ENCODE assay signal across 8 cellular contexts in the genomic region with DNA sequence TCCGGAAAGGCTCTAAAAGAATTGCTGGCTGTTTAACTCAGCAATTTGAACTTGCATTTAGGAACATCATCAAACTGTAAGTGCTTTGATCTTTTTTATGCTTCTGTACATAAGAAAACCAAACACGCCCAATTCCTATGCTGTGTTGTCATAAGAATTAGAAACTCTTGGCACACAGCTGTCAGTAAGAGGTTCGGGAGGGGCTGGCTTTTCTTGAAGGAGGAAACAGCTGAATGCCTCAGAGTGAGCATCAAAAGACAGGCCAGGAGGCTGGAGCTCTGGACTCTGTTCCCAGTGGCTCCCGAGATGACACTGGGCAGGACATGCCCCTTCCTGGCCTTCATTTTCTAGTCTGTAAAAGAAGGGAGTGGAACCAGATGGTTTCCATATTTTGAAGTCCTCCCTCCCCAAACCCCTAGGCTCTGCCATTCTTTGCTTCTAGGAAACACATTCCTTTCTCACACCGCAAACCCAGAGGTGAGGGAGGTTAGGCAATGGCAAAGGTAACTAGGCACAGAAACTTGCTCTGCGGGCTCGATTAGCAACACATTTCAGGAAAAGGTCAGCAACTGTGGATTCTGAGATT.
DNase-seq lines count a peak whose midpoint lies in the region; ATAC-seq and TF ChIP-seq lines count a peak whose summit lies in the region.
"Had no signal": no experiment of that assay in that cellular context is flagged by ENCODE, and none has a peak within 500 bp of the region (broad histone marks: within the 10 kb centered on the region; RNA-seq: fewer than 3 reads in every experiment).

No MANE protein-coding gene starts in this region.

- no peaks in the 10 kb centered on the region for H3K9me2 ChIP-seq in HCT116 (ENCODE audit: insufficient read depth)

- no peaks in the 10 kb centered on the region for H3K79me2 ChIP-seq in HCT116 (ENCODE audit: insufficient read depth, low read length)

- H4K20me1 ChIP-seq in HCT116 (ENCODE audit: insufficient read depth) = no peaks in the 10 kb centered on the region

- 0 out of 2 replicates have a peak overlapping the region, but pooled peaks have one; percentile 8 for H3K9ac ChIP-seq in HCT116 (ENCODE audit: low read length)

- H3K27me3 ChIP-seq in HCT116 (ENCODE audit: insufficient read depth, low read length) (no peaks in the 10 kb centered on the region), spleen (replicated peaks in 1 of 7) (peaks cover 0 to 3% (median 0%) of the 10 kb centered on the region in 7 donors)
- H3K27me3 ChIP-seq: adrenal gland had no signal

- H3K4me1 ChIP-seq in HCT116 (ENCODE audit: control insufficient read depth in 1 of 2, insufficient read depth in 2 of 2, low read length in 2 of 2) (peaks cover 11 to 16% of the 10 kb centered on the region in 2 experiments), spleen (no peaks in the 10 kb centered on the region)
- H3K4me1 ChIP-seq: adrenal gland had no signal

- TF ChIP-seq CTCF in HCT116 (IDR thresholded peaks at IDR 0.05 in 2 of 3, conservative IDR thresholded peaks at IDR 0.05 in 1 of 3; ENCODE audit: borderline replicate concordance in 1 of 3, insufficient read depth in 1 of 3, low read depth in 2 of 3, low read length in 2 of 3) = no peak
- TF ChIP-seq CTCF in spleen (IDR thresholded peaks at IDR 0.05 in 8 of 11, conservative IDR thresholded peaks at IDR 0.05 in 3 of 11) = no peak

- no peaks in the 10 kb centered on the region for H3K36me3 ChIP-seq in HCT116 (ENCODE audit: control insufficient read depth in 1 of 2, insufficient read depth in 2 of 2, low read length in 2 of 2)
- H3K36me3 ChIP-seq in spleen = no peaks in the 10 kb centered on the region
- H3K36me3 ChIP-seq: adrenal gland had no signal

- ATAC-seq in HCT116 (peak; percentile 73), GM21737 (IDR thresholded peaks at IDR 0.05; ENCODE audit: unreplicated experiment) (no peak), HG02852 (IDR thresholded peaks at IDR 0.05; ENCODE audit: unreplicated experiment) (no peak)

- H3K27ac ChIP-seq in HCT116 (ENCODE audit: low read depth, low read length) (no peak overlapping the region), spleen (peak overlapping the region in 1 of 8 donors; percentile 18)
- H3K27ac ChIP-seq: adrenal gland had no signal

- no peak for DNase-seq in HCT116 (ENCODE audit: low read depth, low spot score)
- DNase-seq in SK-N-DZ (ENCODE audit: low spot score) = peak; percentile 39
- DNase-seq in glomerular visceral epithelial cell (ENCODE audit: extremely low spot score) = peak; percentile 91
- peak; percentile 29 for DNase-seq in spleen
- no peak for DNase-seq in medulla oblongata (ENCODE audit: extremely low spot score)

- POLR2A ChIA-PET in HCT116 (lab: Charles Lee) = no interaction called here

- WGBS in spleen, 5 donors = 66 to 79% (median 72%) methylated on average over 7 of the region's 7 CpGs

- BruUV-seq in HCT116 (replicated peaks; lab: Mats Ljungman, UMichigan) = no TSS peak

- intact Hi-C loops in HCT116 (cut with micrococcal nuclease) = no loop called here
- intact Hi-C loops in spleen (cut with DNase I; ENCODE audit: low total_unique reads) = no loop called here

- H3K4me3 ChIP-seq in HCT116 (replicated peaks in 1 of 2; ENCODE audit: low read depth in 1 of 2, low read length in 2 of 2) = peak overlapping the region in 1 of 2 experiments; percentile 23; a peak in 1 of 4 replicates
- no peak overlapping the region for H3K4me3 ChIP-seq in spleen
- H3K4me3 ChIP-seq: adrenal gland had no signal

- RAD21 ChIA-PET in HCT116 (lab: Charles Lee; ENCODE audit: low non-redundant PET in 1 of 2, low total read pairs in 2 of 2, uncharacterized antibody in 2 of 2, unreplicated experiment in 2 of 2) = no interaction called here

- H3K9me3 ChIP-seq in HCT116 (ENCODE audit: control insufficient read depth in 1 of 2, insufficient read depth in 1 of 2, low read depth in 1 of 2, low read length in 2 of 2) (no peaks in the 10 kb centered on the region), spleen (no peaks in the 10 kb centered on the region)
- H3K9me3 ChIP-seq: adrenal gland had no signal

- no peak for TF ChIP-seq POLR2A in HCT116 (IDR thresholded peaks at IDR 0.05; ENCODE audit: borderline replicate concordance, extremely low read depth, insufficient read depth, insufficient read length)
- TF ChIP-seq POLR2A in spleen (IDR thresholded peaks at IDR 0.05) = no peak

- peak overlapping the region; percentile 58 for H3K4me2 ChIP-seq in HCT116 (ENCODE audit: low read length)

- peak overlapping the region; percentile 51 for H2AFZ ChIP-seq in HCT116 (ENCODE audit: low read depth, low read length, poor library complexity, severe bottlenecking)

- CTCF ChIA-PET in HCT116 (lab: Charles Lee) = no interaction called here

- no peak for TF ChIP-seq RAD21 in HCT116 (IDR thresholded peaks at IDR 0.05; ENCODE audit: low read depth)

TF ChIP-seq in HCT116, 20 proteins besides CTCF, POLR2A, EP300 and RAD21:
- TF ChIP-seq TCF7L2 (IDR thresholded peaks at IDR 0.05; ENCODE audit: borderline replicate concordance, extremely low read depth, insufficient read depth, insufficient read length) = peak; percentile 14
- no peak for TF ChIP-seq SP1 (IDR thresholded peaks at IDR 0.05; ENCODE audit: low read depth)

Comparison
In these comparisons a context has a peak if more than half of its experiments do, and no peak if none do; other contexts are left out.
1. DNase-seq: peak in SK-N-DZ (single experiment), glomerular visceral epithelial cell (single experiment) and spleen (single experiment); none in HCT116 (single experiment) and medulla oblongata (single experiment).